In the genomic region with DNA sequence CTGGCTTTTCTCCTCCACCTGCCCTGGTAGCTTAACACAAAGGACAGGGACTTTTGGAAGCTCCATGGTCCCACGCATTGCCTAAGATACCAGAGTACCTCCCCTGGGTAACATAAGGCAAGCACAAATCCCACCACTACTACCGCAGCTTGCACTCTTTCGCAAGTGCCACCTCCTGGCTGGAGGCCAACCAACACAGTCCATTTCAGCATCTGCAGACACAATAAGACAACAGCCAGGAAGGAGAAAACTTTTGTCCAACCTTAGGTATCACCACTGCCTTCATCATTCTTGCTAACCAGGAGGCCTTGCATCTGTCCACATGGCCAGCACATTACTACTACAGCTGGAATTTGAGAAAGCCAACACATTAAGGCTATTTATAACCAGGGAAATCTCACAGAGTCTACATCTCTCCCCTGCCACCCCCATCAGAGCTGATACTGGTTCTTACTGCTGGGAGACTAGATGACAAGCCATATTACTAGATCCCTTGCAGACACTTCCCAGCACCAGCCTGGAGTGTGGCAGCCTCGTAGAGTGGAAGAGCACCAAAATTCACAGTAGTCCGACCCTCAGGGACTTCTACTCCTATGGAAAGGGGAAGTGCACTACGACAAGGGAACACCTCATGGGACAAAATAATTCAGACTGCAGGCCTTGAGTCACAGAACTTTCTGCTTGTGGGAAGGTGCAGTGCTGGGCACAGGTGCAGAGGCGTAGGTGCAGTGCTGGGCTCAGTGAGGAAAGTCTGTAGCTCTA, we compare ENCODE assay signal across 15 cellular contexts. TPM values are rescaled to one million over a fixed set of nuclear protein-coding genes. Genes with fewer than 3 reads are reported as not detected.
A peak's percentile ranks its signal among the peaks of the same experiment; 100 is the strongest.
DNase-seq lines count a peak whose midpoint lies in the region; ATAC-seq and TF ChIP-seq lines count a peak whose summit lies in the region.
"Had no signal": no experiment of that assay in that cellular context is flagged by ENCODE, and none has a peak within 500 bp of the region (broad histone marks: within the 10 kb centered on the region; RNA-seq: fewer than 3 reads in every experiment).

No MANE protein-coding gene starts in this region.

- peak; percentile 2 for DNase-seq in AG04450 (ENCODE audit: low read depth, low spot score)
- DNase-seq in H4 (ENCODE audit: low spot score) = peak; percentile 58
- DNase-seq in RPMI8226 = peak; percentile 50
- peak; percentile 20 to 54 for DNase-seq in foreskin fibroblast
- no peak for DNase-seq in WERI-Rb-1
- DNase-seq in stimulated activated CD4-positive, alpha-beta T cell treated with anti-CD3 and anti-CD28 coated beads, Interleukin-4, amount 100 ng/mL, for 24 hours = no peak
- no peak for DNase-seq in 8988T
- DNase-seq in activated CD8-positive, alpha-beta T cell treated with anti-CD3 and anti-CD28 coated beads, Interleukin-2, amount 10 ng/mL, durations not matched to agents 7 days and 5 days = no peak
- DNase-seq: activated CD4-positive, alpha-beta T cell treated with anti-CD3 and anti-CD28 coated beads, Interleukin-2, amount 10 ng/mL, durations not matched to agents 7 days and 5 days; NCI-H1105; NCI-H524 treated with DMSO at 0.1 percent for 48 hours had no signal

- no peak overlapping the region for H3K27ac Mint-ChIP-seq in activated CD8-positive, alpha-beta T cell treated with anti-CD3 and anti-CD28 coated beads, Interleukin-2, amount 10 ng/mL, durations not matched to agents 7 days and 5 days
- H3K27ac Mint-ChIP-seq: activated CD4-positive, alpha-beta T cell treated with anti-CD3 and anti-CD28 coated beads, Interleukin-2, amount 10 ng/mL, durations not matched to agents 7 days and 5 days; activated T-helper 2 cell treated with anti-CD3 and anti-CD28 coated beads, Interferon-gamma antibody, Interleukin-2, Interleukin-4, amounts not matched to agents 10 μg/mL and 5 μg/mL and 100 μg/mL, durations not matched to agents 14 hours and 24 hours and 36 hours had no signal

- no peaks in the 10 kb centered on the region for H3K27me3 Mint-ChIP-seq in activated CD8-positive, alpha-beta T cell treated with anti-CD3 and anti-CD28 coated beads, Interleukin-2, amount 10 ng/mL, durations not matched to agents 7 days and 5 days (ENCODE audit: low read depth)

- no peak overlapping the region for H3K27ac ChIP-seq in AG04450 (ENCODE audit: low read depth, low read length)
- no peak overlapping the region for H3K27ac ChIP-seq in WERI-Rb-1
- H3K27ac ChIP-seq: epithelial cell of prostate had no signal

- no peaks in the 10 kb centered on the region for H3K36me3 ChIP-seq in WERI-Rb-1

- no peak for ATAC-seq in activated CD8-positive, alpha-beta T cell treated with anti-CD3 and anti-CD28 coated beads, Interleukin-2, amount 10 ng/mL, durations not matched to agents 7 days and 5 days
- ATAC-seq: sciatic nerve had no signal

- peaks cover 16% of the 10 kb centered on the region for H3K9me3 Mint-ChIP-seq in activated CD8-positive, alpha-beta T cell treated with anti-CD3 and anti-CD28 coated beads, Interleukin-2, amount 10 ng/mL, durations not matched to agents 7 days and 5 days (ENCODE audit: insufficient read depth)

- H3K36me3 Mint-ChIP-seq in activated CD8-positive, alpha-beta T cell treated with anti-CD3 and anti-CD28 coated beads, Interleukin-2, amount 10 ng/mL, durations not matched to agents 7 days and 5 days (ENCODE audit: low read depth) = peaks cover 3% of the 10 kb centered on the region
- H3K36me3 Mint-ChIP-seq: CD14-positive monocyte had no signal

- no peak overlapping the region for H3K4me3 Mint-ChIP-seq in activated CD8-positive, alpha-beta T cell treated with anti-CD3 and anti-CD28 coated beads, Interleukin-2, amount 10 ng/mL, durations not matched to agents 7 days and 5 days
- H3K4me3 Mint-ChIP-seq: activated CD4-positive, alpha-beta T cell treated with anti-CD3 and anti-CD28 coated beads, Interleukin-2, amount 10 ng/mL, durations not matched to agents 7 days and 5 days; CD14-positive monocyte had no signal

- peaks cover 4% of the 10 kb centered on the region for H3K4me1 Mint-ChIP-seq in activated CD8-positive, alpha-beta T cell treated with anti-CD3 and anti-CD28 coated beads, Interleukin-2, amount 10 ng/mL, durations not matched to agents 7 days and 5 days (ENCODE audit: low read depth)

- CTCF ChIA-PET in AG04450 (lab: Charles Lee) = interaction anchor here (0.6 to 1.6 kb wide), 5 partner anchors 13 to 330 kb away, joined by 3 to 11 read pairs (median 3); no protein-coding TSS in a partner anchor
- CTCF ChIA-PET in activated CD8-positive, alpha-beta T cell treated with anti-CD3 and anti-CD28 coated beads, Interleukin-2, amount 10 ng/mL, durations not matched to agents 7 days and 5 days (lab: Charles Lee) = interaction anchor here (1.4 kb wide), 1 partner anchor 14 kb away, joined by 5 read pairs; no protein-coding TSS in a partner anchor

- TF ChIP-seq CTCF in AG04450 (IDR thresholded peaks at IDR 0.05; ENCODE audit: low read depth, low read length) (no peak), foreskin fibroblast (IDR thresholded peaks at IDR 0.05; ENCODE audit: low read depth, low read length) (no peak), WERI-Rb-1 (IDR thresholded peaks at IDR 0.05; ENCODE audit: low read depth, low read length) (no peak)

- POLR2A ChIA-PET in AG04450 (lab: Yijun Ruan, JAX) = interaction anchor here (0.9 to 1.4 kb wide), 2 partner anchors 10 to 38 kb away, joined by 4 to 5 read pairs; no protein-coding TSS in a partner anchor
- POLR2A ChIA-PET in activated CD8-positive, alpha-beta T cell treated with anti-CD3 and anti-CD28 coated beads, Interleukin-2, amount 10 ng/mL, durations not matched to agents 7 days and 5 days (lab: Charles Lee) = interaction anchor here (0.9 kb wide), 1 partner anchor 225 kb away, joined by 3 read pairs; a partner anchor contains a TSS

- no peaks in the 10 kb centered on the region for H3K27me3 ChIP-seq in AG04450 (ENCODE audit: control insufficient read depth, insufficient read depth, low read length)
- H3K27me3 ChIP-seq in WERI-Rb-1 (ENCODE audit: insufficient read depth, low read depth, severe bottlenecking) = no peaks in the 10 kb centered on the region

- no peaks in the 10 kb centered on the region; the same call in 1 of the 2 replicates for H3K9me3 ChIP-seq in AG04450 (ENCODE audit: control insufficient read depth, insufficient read depth, low read length)
- H3K9me3 ChIP-seq in WERI-Rb-1 (ENCODE audit: severe bottlenecking) = no peaks in the 10 kb centered on the region

- H3K4me3 ChIP-seq in AG04450 (ENCODE audit: low read depth, low read length) (no peak overlapping the region), foreskin fibroblast (ENCODE audit: low read depth in 1 of 2, low read length in 2 of 2) (no peak overlapping the region), WERI-Rb-1 (ENCODE audit: low read depth, low read length) (no peak overlapping the region)

RNA-seq across cellular contexts. Expression of a gene that starts 39.8 kb away (rescaled TPM):
- 34.1 and 44.2 TPM in 2 replicates for polyA plus RNA-seq in AG04450 (2011; rRNA removed)
- 54.3 and 73.0 TPM in 2 replicates for polyA minus RNA-seq in AG04450 (2011; rRNA and poly(A)+ RNA removed)
- total RNA-seq in H4 (2014; rRNA removed; shearing (Covaris generic)) = 50.1 and 51.7 TPM in 2 replicates
- total RNA-seq in activated CD8-positive, alpha-beta T cell treated with anti-CD3 and anti-CD28 coated beads, Interleukin-2, amount 10 ng/mL, durations not matched to agents 7 days and 5 days = 10 to 100 TPM; 46.7 to 49.0 TPM

Comparison
In these comparisons a context has a peak if more than half of its experiments do, and no peak if none do; other contexts are left out.
1. DNase-seq: peak in AG04450 (single experiment), H4 (single experiment), RPMI8226 (single experiment) and foreskin fibroblast (2 of 2); none in WERI-Rb-1 (single experiment), stimulated activated CD4-positive, alpha-beta T cell treated with anti-CD3 and anti-CD28 coated beads, Interleukin-4, amount 100 ng/mL, for 24 hours (single experiment), 8988T (single experiment) and activated CD8-positive, alpha-beta T cell treated with anti-CD3 and anti-CD28 coated beads, Interleukin-2, amount 10 ng/mL, durations not matched to agents 7 days and 5 days (single experiment).